9 cellular contexts compared by ENCODE assay signal in genomic region chr3:14598143-14598569, GRCh38. TPM values are rescaled to one million over a fixed set of nuclear protein-coding genes. Genes with fewer than 3 reads are reported as not detected.
DNase-seq lines count a peak whose midpoint lies in the region; ATAC-seq and TF ChIP-seq lines count a peak whose summit lies in the region.
"Had no signal": no experiment of that assay in that cellular context is flagged by ENCODE, and none has a peak within 500 bp of the region (broad histone marks: within the 10 kb centered on the region; RNA-seq: fewer than 3 reads in every experiment).

No MANE protein-coding gene starts in this region.

- TF ChIP-seq CTCF in brain microvascular endothelial cell (IDR thresholded peaks at IDR 0.05; ENCODE audit: low read depth, low read length, missing control alignments) = no peak

- no peak for ATAC-seq in HG03342 (IDR thresholded peaks at IDR 0.05; ENCODE audit: unreplicated experiment)

- in situ Hi-C loops in brain microvascular endothelial cell (cut with HindIII; ENCODE audit: low pct_ligation_motif_present, low sequenced_read_pairs) = no loop called here

- H3K27me3 ChIP-seq in brain microvascular endothelial cell (replicated peaks) = peaks cover 26% of the 10 kb centered on the region

- DNase-seq in DMS 273 (lab: John Stamatoyannopoulos, UW; ENCODE audit: unreplicated experiment) = peak; percentile 60
- no peak for DNase-seq in DMS 273 treated with DMSO at 0.1 percent for 48 hours (lab: John Stamatoyannopoulos, UW)
- DNase-seq in T-helper 2 cell = peak in 3 of 5 experiments; percentile 3 to 65 (median 14)
- peak; percentile 25 for DNase-seq in brain microvascular endothelial cell
- peak; percentile 16 for DNase-seq in occipital lobe (lab: John Stamatoyannopoulos, UW)
- no peak for DNase-seq in A172 (ENCODE audit: low spot score)
- DNase-seq in NCI-H187 treated with DMSO at 0.1 percent for 48 hours (lab: John Stamatoyannopoulos, UW) = no peak

- no peak overlapping the region for H3K4me3 ChIP-seq in brain microvascular endothelial cell (ENCODE audit: low read depth, low read length)

- no peak overlapping the region for H3K27ac ChIP-seq in brain microvascular endothelial cell
- H3K27ac ChIP-seq: 22Rv1 had no signal

- no peaks in the 10 kb centered on the region for H3K36me3 ChIP-seq in brain microvascular endothelial cell (replicated peaks)

RNA-seq across cellular contexts. Expression of gene CCDC174, which starts 53.4 kb away (rescaled TPM):
- total RNA-seq in occipital lobe = 11.7 TPM
- total RNA-seq in A172 (2014; rRNA removed; shearing (Covaris generic)) = 9.8 and 22.1 TPM in 2 replicates

RNA-seq across cellular contexts. Expression of gene GRIP2, which starts 58.0 kb away (rescaled TPM):
- total RNA-seq in occipital lobe = 9.7 TPM
- total RNA-seq in A172 (2014; rRNA removed; shearing (Covaris generic)) = 0.10 TPM in 1 of 2 replicates, not detected in the other

Comparison
In these comparisons a context has a peak if more than half of its experiments do, and no peak if none do; other contexts are left out.
1. DNase-seq: peak in DMS 273 (single experiment), T-helper 2 cell (3 of 5), brain microvascular endothelial cell (single experiment) and occipital lobe (single experiment); none in DMS 273 treated with DMSO at 0.1 percent for 48 hours (single experiment), A172 (single experiment) and NCI-H187 treated with DMSO at 0.1 percent for 48 hours (single experiment).